Comparison of ENCODE assay signal across 15 cellular contexts in the genomic region with DNA sequence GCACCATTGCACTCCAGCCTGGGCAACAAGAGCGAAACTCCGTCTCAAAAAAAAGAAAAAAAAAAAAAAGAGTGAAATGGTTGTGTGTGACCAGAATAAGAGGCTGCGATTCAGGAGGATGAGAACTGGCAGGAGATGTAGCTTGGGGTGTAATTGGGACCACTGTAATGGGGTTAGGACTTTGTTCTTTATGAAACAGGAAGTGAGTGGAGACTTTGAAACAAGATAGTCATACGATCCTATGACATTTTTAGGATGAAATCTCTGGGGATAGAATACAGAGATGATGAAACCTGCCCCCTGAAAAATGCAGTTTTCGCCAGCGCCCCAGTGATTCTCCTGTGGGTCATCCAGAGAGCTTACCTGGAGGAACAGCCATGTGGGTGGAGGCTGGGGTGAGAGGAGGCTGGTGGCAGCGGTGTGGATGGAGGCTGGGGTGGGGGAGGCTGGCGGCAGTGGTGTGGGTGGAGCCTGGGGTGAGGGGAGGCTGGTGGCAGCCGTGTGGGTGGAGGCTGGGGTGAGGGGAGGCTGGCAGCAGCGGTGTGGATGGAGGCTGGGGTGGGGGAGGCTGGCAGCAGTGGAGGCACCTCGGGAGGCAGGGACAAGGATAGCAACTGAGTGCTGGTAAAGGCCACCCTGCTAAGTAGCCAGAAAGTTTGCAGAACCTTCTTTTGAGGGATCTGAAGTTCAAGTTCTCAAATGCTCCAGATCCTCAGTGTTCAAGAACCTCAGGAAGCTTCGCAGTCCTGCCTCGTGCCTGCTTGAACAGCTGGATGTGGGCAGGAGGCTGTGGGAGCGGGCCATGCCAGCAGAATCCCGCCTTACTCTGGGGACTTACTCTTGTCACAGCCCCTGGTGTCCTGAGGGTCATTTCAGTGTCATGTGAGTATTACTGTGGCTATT. TPM values are rescaled to one million over a fixed set of nuclear protein-coding genes. Genes with fewer than 3 reads are reported as not detected.
DNase-seq lines count a peak whose midpoint lies in the region; ATAC-seq, FAIRE-seq and TF ChIP-seq lines count a peak whose summit lies in the region.
"Had no signal": no experiment of that assay in that cellular context is flagged by ENCODE, and none has a peak within 500 bp of the region (broad histone marks: within the 10 kb centered on the region; RNA-seq: fewer than 3 reads in every experiment).

No MANE protein-coding gene starts in this region.

- H3F3A ChIP-seq in neural progenitor cell (ENCODE audit: low read depth), result peaks cover 27% of the 10 kb centered on the region

- H3K4me1 Mint-ChIP-seq in astrocyte (ENCODE audit: low read depth, unreplicated experiment), result peaks cover 44% of the 10 kb centered on the region
- H3K4me1 Mint-ChIP-seq in neural progenitor cell, result peaks cover 59% of the 10 kb centered on the region
- H3K4me1 Mint-ChIP-seq in effector memory CD8-positive, alpha-beta T cell (ENCODE audit: low read depth in 2 of 2), result peaks cover 0 to 2% of the 10 kb centered on the region in 2 donors

- H3K27me3 Mint-ChIP-seq in astrocyte (ENCODE audit: low read depth, unreplicated experiment) (no peaks in the 10 kb centered on the region), neural progenitor cell (ENCODE audit: insufficient read depth, low read depth) (peaks cover 10% of the 10 kb centered on the region)
- H3K27me3 Mint-ChIP-seq in effector memory CD8-positive, alpha-beta T cell, result peaks cover 0 to 9% of the 10 kb centered on the region in 2 donors

- no peak overlapping the region for H3K4me2 ChIP-seq in astrocyte (ENCODE audit: low read length)
- H3K4me2 ChIP-seq in neural progenitor cell, result no peak overlapping the region

- H3K27ac Mint-ChIP-seq in astrocyte (ENCODE audit: unreplicated experiment) (peak overlapping the region; percentile 77), neural progenitor cell (peak overlapping the region; percentile 20)
- H3K27ac Mint-ChIP-seq in effector memory CD8-positive, alpha-beta T cell, result no peak overlapping the region
- H3K27ac Mint-ChIP-seq: activated T-helper 2 cell treated with anti-CD3 and anti-CD28 coated beads, Interferon-gamma antibody, Interleukin-2, Interleukin-4, amounts not matched to agents 10 μg/mL and 5 μg/mL and 100 μg/mL, durations not matched to agents 14 hours and 24 hours and 36 hours; CD8-positive, alpha-beta T cell; H9 had no signal

- peaks cover 62% of the 10 kb centered on the region for H4K20me1 ChIP-seq in astrocyte (ENCODE audit: insufficient read depth, low read length)
- H4K20me1 ChIP-seq in neural progenitor cell (ENCODE audit: low read depth), result no peaks in the 10 kb centered on the region

- TF ChIP-seq CTCF in AG04450 (IDR thresholded peaks at IDR 0.05; ENCODE audit: low read depth, low read length), result no peak
- no peak for TF ChIP-seq CTCF in astrocyte (IDR thresholded peaks at IDR 0.05; ENCODE audit: insufficient read depth, low read depth, low read length)
- no peak for TF ChIP-seq CTCF in neural progenitor cell (IDR thresholded peaks at IDR 0.05)

- no peaks in the 10 kb centered on the region for H3K36me3 ChIP-seq in astrocyte (ENCODE audit: insufficient read depth, low read length)
- no peaks in the 10 kb centered on the region for H3K36me3 ChIP-seq in neural progenitor cell

- CTCF ChIA-PET in AG04450 (lab: Charles Lee), result interaction anchor here (0.5 to 11.3 kb wide), 4 partner anchors 9 to 456 kb away, joined by 3 to 313 read pairs (median 4); no protein-coding TSS in a partner anchor

- H3K9ac ChIP-seq in astrocyte (ENCODE audit: low read length) (no peak overlapping the region), neural progenitor cell (no peak overlapping the region)

- H3K9me3 ChIP-seq in AG04450 (ENCODE audit: control insufficient read depth, insufficient read depth, low read length), result no peaks in the 10 kb centered on the region; the same call in 1 of the 2 replicates
- no peaks in the 10 kb centered on the region for H3K9me3 ChIP-seq in astrocyte (ENCODE audit: insufficient read depth, low read depth, low read length)
- H3K9me3 ChIP-seq in neural progenitor cell (ENCODE audit: low read depth), result no peaks in the 10 kb centered on the region
- H3K9me3 ChIP-seq: body of pancreas had no signal

- FAIRE-seq in astrocyte (lab: Jason Lieb, UNC), result no peak

- H3K27ac ChIP-seq in AG04450 (ENCODE audit: low read depth, low read length) (peak overlapping the region; percentile 39), astrocyte (ENCODE audit: low read depth, low read length) (no peak overlapping the region), neural progenitor cell (no peak overlapping the region)
- H3K27ac ChIP-seq: body of pancreas, HL-60 had no signal

- no peak for ATAC-seq in effector memory CD8-positive, alpha-beta T cell (replicated peaks)
- no peak for ATAC-seq in GM18498 (IDR thresholded peaks at IDR 0.05; ENCODE audit: unreplicated experiment)
- ATAC-seq: body of pancreas; CD8-positive, alpha-beta T cell had no signal

- H2AFZ ChIP-seq in astrocyte (ENCODE audit: low read depth, low read length), result no peak overlapping the region
- H2AFZ ChIP-seq in neural progenitor cell (replicated peaks), result no peak overlapping the region

- peak overlapping the region; percentile 42 for H3K4me3 Mint-ChIP-seq in astrocyte (ENCODE audit: unreplicated experiment)
- H3K4me3 Mint-ChIP-seq in neural progenitor cell, result peak overlapping the region; percentile 30
- H3K4me3 Mint-ChIP-seq in effector memory CD8-positive, alpha-beta T cell, result no peak overlapping the region
- H3K4me3 Mint-ChIP-seq: CD8-positive, alpha-beta T cell; H9 had no signal

- peaks cover 17% of the 10 kb centered on the region for H3K36me3 Mint-ChIP-seq in astrocyte (ENCODE audit: low read depth, unreplicated experiment)
- peaks cover 15% of the 10 kb centered on the region for H3K36me3 Mint-ChIP-seq in neural progenitor cell
- H3K36me3 Mint-ChIP-seq in effector memory CD8-positive, alpha-beta T cell (ENCODE audit: insufficient read depth), result peaks cover 10% of the 10 kb centered on the region

- H3K4me3 ChIP-seq in AG04450 (ENCODE audit: low read depth, low read length), result no peak overlapping the region
- no peak overlapping the region for H3K4me3 ChIP-seq in astrocyte (ENCODE audit: insufficient read depth, low read depth, low read length)
- H3K4me3 ChIP-seq in neural progenitor cell, result no peak overlapping the region
- H3K4me3 ChIP-seq: body of pancreas had no signal

- H3K27me3 ChIP-seq in AG04450 (ENCODE audit: control insufficient read depth, insufficient read depth, low read length) (no peaks in the 10 kb centered on the region), astrocyte (ENCODE audit: insufficient read depth, low read length) (no peaks in the 10 kb centered on the region), neural progenitor cell (no peaks in the 10 kb centered on the region)
- H3K27me3 ChIP-seq: body of pancreas had no signal

- POLR2A ChIA-PET in AG04450 (lab: Yijun Ruan, JAX), result interaction anchor here (0.6 to 1.2 kb wide), 3 partner anchors 12 to 100 kb away, joined by 3 to 4 read pairs (median 4); no protein-coding TSS in a partner anchor

- H3K4me1 ChIP-seq in astrocyte (ENCODE audit: insufficient read depth, low read length), result peaks cover 19% of the 10 kb centered on the region
- H3K4me1 ChIP-seq in neural progenitor cell, result peaks cover 56% of the 10 kb centered on the region

- peaks cover 55% of the 10 kb centered on the region for H3K79me2 ChIP-seq in astrocyte (ENCODE audit: insufficient read depth, low read length)
- H3K79me2 ChIP-seq in neural progenitor cell (ENCODE audit: low read depth), result peaks cover 81% of the 10 kb centered on the region

- H3K9me3 Mint-ChIP-seq in astrocyte (ENCODE audit: unreplicated experiment), result no peaks in the 10 kb centered on the region
- no peaks in the 10 kb centered on the region for H3K9me3 Mint-ChIP-seq in neural progenitor cell
- H3K9me3 Mint-ChIP-seq in effector memory CD8-positive, alpha-beta T cell, result no peaks in the 10 kb centered on the region
- H3K9me3 Mint-ChIP-seq: activated T-helper 2 cell treated with anti-CD3 and anti-CD28 coated beads, Interferon-gamma antibody, Interleukin-2, Interleukin-4, amounts not matched to agents 10 μg/mL and 5 μg/mL and 100 μg/mL, durations not matched to agents 14 hours and 24 hours and 36 hours; CD8-positive, alpha-beta T cell had no signal

- DNase-seq in AG04450 (ENCODE audit: low read depth, low spot score), result no peak
- DNase-seq in H4 (ENCODE audit: low spot score), result peak; percentile 26
- no peak for DNase-seq in astrocyte (ENCODE audit: low read depth)
- DNase-seq in neural progenitor cell (ENCODE audit: low spot score), result no peak
- DNase-seq in effector memory CD8-positive, alpha-beta T cell, result no peak
- DNase-seq in retina, result no peak
- DNase-seq: activated CD4-positive, alpha-beta T cell treated with anti-CD3 and anti-CD28 coated beads for 4 hours; body of pancreas; CD8-positive, alpha-beta T cell; H9; islet precursor cell; OCI-M1 had no signal

RNA-seq across cellular contexts. Expression of gene FBXL14, which starts 20.2 kb away (rescaled TPM):
- polyA plus RNA-seq in AG04450 (2011; rRNA removed), result 3.2 and 4.8 TPM in 2 replicates
- 7.8 and 7.9 TPM in 2 replicates for polyA minus RNA-seq in AG04450 (2011; rRNA and poly(A)+ RNA removed)
- 5.3 and 6.1 TPM in 2 replicates for total RNA-seq in H4 (2014; rRNA removed; shearing (Covaris generic))
- total RNA-seq in astrocyte (9.2 and 9.8 TPM in 2 replicates), neural progenitor cell (ENCODE audit: low replicate concordance) (27.3 and 64.6 TPM in 2 replicates)

RNA-seq across cellular contexts. Expression of gene WNT5B, which starts 54.8 kb away (rescaled TPM):
- polyA plus RNA-seq in AG04450 (2011; rRNA removed), result 22.2 and 25.2 TPM in 2 replicates
- polyA minus RNA-seq in AG04450 (2011; rRNA and poly(A)+ RNA removed), result 24.5 and 31.0 TPM in 2 replicates
- 3.8 and 6.4 TPM in 2 replicates for total RNA-seq in H4 (2014; rRNA removed; shearing (Covaris generic))
- total RNA-seq in astrocyte (110 TPM in 2 replicates), neural progenitor cell (ENCODE audit: low replicate concordance) (43.7 and 73.8 TPM in 2 replicates)
- total RNA-seq: body of pancreas; CD8-positive, alpha-beta T cell had no signal

Comparison
In these comparisons a context has a peak if more than half of its experiments do, and no peak if none do; other contexts are left out.
1. H3K27ac Mint-ChIP-seq: peak in astrocyte (single experiment) and neural progenitor cell (single experiment); none in effector memory CD8-positive, alpha-beta T cell (0 of 2).
2. H3K4me3 Mint-ChIP-seq: peak in astrocyte (single experiment) and neural progenitor cell (single experiment); none in effector memory CD8-positive, alpha-beta T cell (0 of 2).